2 cellular contexts compared by ENCODE assay signal in genomic region chr19:6768236-6768785, GRCh38.
TF ChIP-seq lines count a peak whose summit lies in the region.

No MANE protein-coding gene starts in this region.

TF ChIP-seq in GM23338, 12 proteins besides CTCF, POLR2A, EP300 and RAD21 (continued from another document):
- TF ChIP-seq REST (IDR thresholded peaks at IDR 0.05; ENCODE audit: unreplicated experiment): no peak
TF ChIP-seq in GM23338: peak in this region for 0.

TF ChIP-seq in HEK293T, 16 proteins besides CTCF, POLR2A, EP300 and RAD21 (continued from another document):
- TF ChIP-seq PKNOX1 (IDR thresholded peaks at IDR 0.05): no peak
- no peak for TF ChIP-seq SP1 (IDR thresholded peaks at IDR 0.05)
